In genomic region chr10:101050206-101051069, GRCh38 we compare ENCODE assay signal across 8 cellular contexts. TPM values are rescaled to one million over a fixed set of nuclear protein-coding genes. Genes with fewer than 3 reads are reported as not detected.
DNase-seq lines count a peak whose midpoint lies in the region; TF ChIP-seq lines count a peak whose summit lies in the region.

No MANE protein-coding gene starts in this region.

- DNase-seq in DMS79 treated with DMSO at 0.1 percent for 48 hours (lab: John Stamatoyannopoulos, UW), result peak; percentile 31
- DNase-seq in DMS79 (lab: John Stamatoyannopoulos, UW), result no peak
- peak; percentile 82 for DNase-seq in HuH-7 (ENCODE audit: low spot score)
- peak; percentile 3 for DNase-seq in SK-N-DZ (ENCODE audit: low spot score)
- peak; percentile 49 for DNase-seq in left ventricle myocardium inferior
- no peak for DNase-seq in skeletal muscle cell (ENCODE audit: low read depth)
- no peak for DNase-seq in NCI-H446 treated with DMSO at 0.1 percent for 48 hours (lab: John Stamatoyannopoulos, UW)

- H3K4me3 ChIP-seq in left ventricle myocardium inferior, result peak overlapping the region; percentile 30
- peak overlapping the region; percentile 12 for H3K4me3 ChIP-seq in skeletal muscle cell (ENCODE audit: low read depth, low read length)

- H3K4me1 Mint-ChIP-seq in activated naive CD4-positive, alpha-beta T cell treated with anti-CD3 and anti-CD28 coated beads, Interleukin-2, amount 50 U/mL, for 24 hours, result peaks cover 20% of the 10 kb centered on the region

- no peaks in the 10 kb centered on the region for H3K9me3 Mint-ChIP-seq in activated naive CD4-positive, alpha-beta T cell treated with anti-CD3 and anti-CD28 coated beads, Interleukin-2, amount 50 U/mL, for 24 hours

- peak overlapping the region; percentile 68 for H3K27ac Mint-ChIP-seq in activated naive CD4-positive, alpha-beta T cell treated with anti-CD3 and anti-CD28 coated beads, Interleukin-2, amount 50 U/mL, for 24 hours

- no peak overlapping the region for H3K4me3 Mint-ChIP-seq in activated naive CD4-positive, alpha-beta T cell treated with anti-CD3 and anti-CD28 coated beads, Interleukin-2, amount 50 U/mL, for 24 hours

- peaks cover 73% of the 10 kb centered on the region for H3K27me3 ChIP-seq in left ventricle myocardium inferior (ENCODE audit: low read depth)

- peak; percentile 84 for TF ChIP-seq CTCF in left ventricle myocardium inferior (IDR thresholded peaks at IDR 0.05; ENCODE audit: borderline replicate concordance)

- H3K27me3 Mint-ChIP-seq in activated naive CD4-positive, alpha-beta T cell treated with anti-CD3 and anti-CD28 coated beads, Interleukin-2, amount 50 U/mL, for 24 hours, result peaks cover 29% of the 10 kb centered on the region

- intact Hi-C loops in left ventricle myocardium inferior (cut with micrococcal nuclease), result no loop called here

- H3K36me3 ChIP-seq in left ventricle myocardium inferior, result no peaks in the 10 kb centered on the region

- H3K9me3 ChIP-seq in left ventricle myocardium inferior (replicated peaks), result no peaks in the 10 kb centered on the region

- peaks cover 1% of the 10 kb centered on the region for H3K36me3 Mint-ChIP-seq in activated naive CD4-positive, alpha-beta T cell treated with anti-CD3 and anti-CD28 coated beads, Interleukin-2, amount 50 U/mL, for 24 hours

- peaks cover 15% of the 10 kb centered on the region for H3K4me1 ChIP-seq in left ventricle myocardium inferior

- no peak overlapping the region for H3K27ac ChIP-seq in left ventricle myocardium inferior (replicated peaks)

RNA-seq across cellular contexts. Expression of gene KAZALD1, which starts 11.4 kb away (rescaled TPM):
- polyA plus RNA-seq in SK-N-DZ (2014; cell fraction: cytosol; rRNA removed), result 10.9 and 11.8 TPM in 2 replicates
- polyA plus RNA-seq in SK-N-DZ (2014; cell fraction: nucleus; rRNA removed), result 10.5 and 16.3 TPM in 2 replicates
- total RNA-seq in left ventricle myocardium inferior, result 5.1 TPM

RNA-seq across cellular contexts. Expression of gene SFXN3, which starts 19.4 kb away (rescaled TPM):
- polyA plus RNA-seq in SK-N-DZ (2014; cell fraction: cytosol; rRNA removed), result 27.7 and 40.4 TPM in 2 replicates
- 45.4 and 66.2 TPM in 2 replicates for polyA plus RNA-seq in SK-N-DZ (2014; cell fraction: nucleus; rRNA removed)
- 13.4 TPM for total RNA-seq in left ventricle myocardium inferior

RNA-seq across cellular contexts. Expression of gene PDZD7, which starts 19.5 kb away (rescaled TPM):
- polyA plus RNA-seq in SK-N-DZ (2014; cell fraction: cytosol; rRNA removed), result 9.9 and 10.1 TPM in 2 replicates
- polyA plus RNA-seq in SK-N-DZ (2014; cell fraction: nucleus; rRNA removed), result 28.3 and 32.8 TPM in 2 replicates
- 0.27 TPM for total RNA-seq in left ventricle myocardium inferior

RNA-seq across cellular contexts. Expression of gene LZTS2, which starts 50.8 kb away (rescaled TPM):
- polyA plus RNA-seq in SK-N-DZ (2014; cell fraction: cytosol; rRNA removed), result 84.2 and 97.5 TPM in 2 replicates
- polyA plus RNA-seq in SK-N-DZ (2014; cell fraction: nucleus; rRNA removed), result 135 and 146 TPM in 2 replicates
- 35.6 TPM for total RNA-seq in left ventricle myocardium inferior

Comparison
In these comparisons a context has a peak if more than half of its experiments do, and no peak if none do; other contexts are left out.
1. DNase-seq: peak in DMS79 treated with DMSO at 0.1 percent for 48 hours (single experiment), HuH-7 (single experiment), SK-N-DZ (single experiment) and left ventricle myocardium inferior (single experiment); none in DMS79 (single experiment), skeletal muscle cell (single experiment) and NCI-H446 treated with DMSO at 0.1 percent for 48 hours (single experiment).